In genomic region chr7:75442465-75443111, GRCh38 we compare ENCODE assay signal across 8 cellular contexts. TPM values are rescaled to one million over a fixed set of nuclear protein-coding genes. Genes with fewer than 3 reads are reported as not detected.
A peak's percentile ranks its signal among the peaks of the same experiment; 100 is the strongest.
DNase-seq lines count a peak whose midpoint lies in the region; ATAC-seq lines count a peak whose summit lies in the region.
"Not testable (repeated sequence)": the region's sequence is repeated elsewhere in the genome, so short reads cannot be mapped to it uniquely, and the experiment has no call there.

No MANE protein-coding gene starts in this region.

- ATAC-seq in GM18907 (IDR thresholded peaks at IDR 0.05; ENCODE audit: unreplicated experiment): peak; percentile 90
- peak; percentile 86 for ATAC-seq in HG02852 (IDR thresholded peaks at IDR 0.05; ENCODE audit: unreplicated experiment)
- ATAC-seq in activated CD4-positive, alpha-beta T cell treated with anti-CD3 and anti-CD28 coated beads for 36 hours: peak; percentile 85

- intact Hi-C loops in activated CD4-positive, alpha-beta T cell treated with anti-CD3 and anti-CD28 coated beads for 36 hours (cut with DNase I, micrococcal nuclease): not testable (repeated sequence)

- not testable (repeated sequence) for H2AFZ ChIP-seq in trophoblast cell (ENCODE audit: insufficient read depth, low read length, poor library complexity)

- peak overlapping the region; percentile 36 for H4K8ac ChIP-seq in trophoblast cell (ENCODE audit: low read depth, low read length)

- not testable (repeated sequence) for H2BK12ac ChIP-seq in trophoblast cell (ENCODE audit: low read length)

- H3K4ac ChIP-seq in trophoblast cell (ENCODE audit: low read depth, low read length): not testable (repeated sequence)

- H3K9ac ChIP-seq in trophoblast cell (ENCODE audit: low read length): not testable (repeated sequence)

- H3K14ac ChIP-seq in trophoblast cell (ENCODE audit: low read length): not testable (repeated sequence)

- not testable (repeated sequence) for H3K27me3 Mint-ChIP-seq in activated CD4-positive, alpha-beta T cell treated with anti-CD3 and anti-CD28 coated beads for 36 hours

- in situ Hi-C loops in ACHN (cut with HindIII; ENCODE audit: low pct_ligation_motif_present, low pct_unique_long_range_greater_than_20kb, low sequenced_read_pairs): not testable (repeated sequence)

- H3K27ac Mint-ChIP-seq in activated CD4-positive, alpha-beta T cell treated with anti-CD3 and anti-CD28 coated beads for 36 hours: peak overlapping the region; percentile 65

- H3K27me3 ChIP-seq in MG63; iPS DF 6.9 (ENCODE audit: control insufficient read depth, insufficient read depth, low read length); trophoblast cell (ENCODE audit: insufficient read depth, low read length): not testable (repeated sequence)

- H3K79me2 ChIP-seq in trophoblast cell (ENCODE audit: control insufficient read depth, insufficient read depth, low read length, poor library complexity): not testable (repeated sequence)

- H3K79me1 ChIP-seq in trophoblast cell (ENCODE audit: low read length): not testable (repeated sequence)

- not testable (repeated sequence) for H2AK5ac ChIP-seq in trophoblast cell (ENCODE audit: low read length)

- H3K36me3 Mint-ChIP-seq in activated CD4-positive, alpha-beta T cell treated with anti-CD3 and anti-CD28 coated beads for 36 hours (ENCODE audit: low read depth): peaks cover 26% of the 10 kb centered on the region

- POLR2A ChIA-PET in activated CD4-positive, alpha-beta T cell treated with anti-CD3 and anti-CD28 coated beads for 36 hours (lab: Charles Lee): not testable (repeated sequence)

- not testable (repeated sequence) for H3K4me1 ChIP-seq in iPS DF 6.9 (ENCODE audit: control insufficient read depth, insufficient read depth, low read length); trophoblast cell (ENCODE audit: control insufficient read depth in 1 of 2, insufficient read depth in 2 of 2, low read length in 2 of 2)

- DNase-seq in ACHN: peak; percentile 38
- peak; percentile 28 for DNase-seq in MG63
- peak; percentile 26 for DNase-seq in activated CD4-positive, alpha-beta T cell treated with anti-CD3 and anti-CD28 coated beads for 36 hours
- peak; percentile 54 for DNase-seq in central memory CD4-positive, alpha-beta T cell
- not testable (repeated sequence) for DNase-seq in iPS DF 6.9 (ENCODE audit: low read depth, low spot score)
- peak in 1 of 2 donors; percentile 15 for DNase-seq in trophoblast cell

- H3K23ac ChIP-seq in trophoblast cell (ENCODE audit: low read length): not testable (repeated sequence)

- H3K4me2 ChIP-seq in trophoblast cell (ENCODE audit: low read length): peak overlapping the region; percentile 69

- H4K12ac ChIP-seq in trophoblast cell (ENCODE audit: low read depth, low read length): not testable (repeated sequence)

- CTCF ChIA-PET in activated CD4-positive, alpha-beta T cell treated with anti-CD3 and anti-CD28 coated beads for 36 hours (lab: Charles Lee): not testable (repeated sequence)

- not testable (repeated sequence) for H4K91ac ChIP-seq in trophoblast cell (ENCODE audit: low read depth, low read length)

- peaks cover 12% of the 10 kb centered on the region for H3K4me1 Mint-ChIP-seq in activated CD4-positive, alpha-beta T cell treated with anti-CD3 and anti-CD28 coated beads for 36 hours

- H3K36me3 ChIP-seq in MG63; iPS DF 6.9 (ENCODE audit: control insufficient read depth, insufficient read depth, low read length): not testable (repeated sequence)
- peaks cover 12 to 17% of the 10 kb centered on the region in 2 experiments for H3K36me3 ChIP-seq in trophoblast cell (ENCODE audit: control insufficient read depth in 1 of 2, insufficient read depth in 2 of 2, low read length in 2 of 2)

- no CpG with 5 or more reads among the region's 76 CpGs for WGBS in iPS DF 6.9 (ENCODE audit: insufficient coverage, insufficient read length)
- no CpG with 5 or more reads among the region's 76 CpGs for WGBS in trophoblast cell (ENCODE audit: extremely low coverage, insufficient coverage, insufficient read length)

- not testable (repeated sequence) for H3K18ac ChIP-seq in trophoblast cell (ENCODE audit: low read length)

- H3K27ac ChIP-seq in iPS DF 6.9 (ENCODE audit: low read length); trophoblast cell (ENCODE audit: low read depth, low read length): not testable (repeated sequence)

- H2BK5ac ChIP-seq in trophoblast cell (ENCODE audit: low read depth, low read length, poor library complexity): not testable (repeated sequence)

- H3K4me3 ChIP-seq in MG63 (peak overlapping the region; percentile 50), iPS DF 6.9 (ENCODE audit: low read length) (peak overlapping the region; percentile 60; the same call in 1 of the 2 replicates), trophoblast cell (ENCODE audit: low read depth, low read length) (peak overlapping the region; percentile 68)

- peak overlapping the region; percentile 74 for H3K4me3 Mint-ChIP-seq in activated CD4-positive, alpha-beta T cell treated with anti-CD3 and anti-CD28 coated beads for 36 hours

- H2BK120ac ChIP-seq in trophoblast cell (ENCODE audit: insufficient read depth, low read length, poor library complexity): not testable (repeated sequence)

- not testable (repeated sequence) for H3K9me3 ChIP-seq in MG63; iPS DF 6.9 (ENCODE audit: control insufficient read depth, insufficient read depth, low read length); trophoblast cell (ENCODE audit: insufficient read depth, low read depth, low read length)

- not testable (repeated sequence) for H3K9me3 Mint-ChIP-seq in activated CD4-positive, alpha-beta T cell treated with anti-CD3 and anti-CD28 coated beads for 36 hours (ENCODE audit: low read depth)

RNA-seq across cellular contexts. Expression of gene POM121C, which starts 43.5 kb away (rescaled TPM):
- total RNA-seq in MG63 (2014; rRNA removed; shearing (Covaris generic); ENCODE audit: low replicate concordance): 0.54 and 4.5 TPM in 2 replicates
- 100 to 1,000 TPM in 1 of 2 experiments, 10 to 100 TPM in 1; 85.7 to 106 TPM for total RNA-seq in activated CD4-positive, alpha-beta T cell treated with anti-CD3 and anti-CD28 coated beads for 36 hours
- polyA plus RNA-seq in trophoblast cell (2013): 48.4 and 49.6 TPM in 2 replicates

RNA-seq across cellular contexts. Expression of gene TRIM73, which starts 47.2 kb away (rescaled TPM):
- 0.20 TPM in 1 of 2 replicates, not detected in the other for total RNA-seq in MG63 (2014; rRNA removed; shearing (Covaris generic); ENCODE audit: low replicate concordance)
- 1 to 10 TPM; 2.0 to 3.6 TPM for total RNA-seq in activated CD4-positive, alpha-beta T cell treated with anti-CD3 and anti-CD28 coated beads for 36 hours
- polyA plus RNA-seq in trophoblast cell (2013): 2.1 TPM in 2 replicates

RNA-seq across cellular contexts. Expression of gene SPDYE5, which starts 49.5 kb away (rescaled TPM):
- not detected in 2 replicates for total RNA-seq in MG63 (2014; rRNA removed; shearing (Covaris generic); ENCODE audit: low replicate concordance)
- total RNA-seq in activated CD4-positive, alpha-beta T cell treated with anti-CD3 and anti-CD28 coated beads for 36 hours: not detected
- polyA plus RNA-seq in trophoblast cell (2013): not detected in 2 replicates

Comparison
In these comparisons a context has a peak if more than half of its experiments do, and no peak if none do; other contexts are left out.
1. RNA of gene POM121C, which starts 43.5 kb away (total RNA-seq): 85.7 to 106 TPM in activated CD4-positive, alpha-beta T cell treated with anti-CD3 and anti-CD28 coated beads for 36 hours; 0.54 to 4.5 TPM in MG63; every median in the first group is over 10 times any median in the second.
2. Peak in every context shown above with its lines, with median percentiles within 50 percentile points of each other: ATAC-seq and H3K4me3 ChIP-seq.